Comparison of ENCODE assay signal across 8 cellular contexts in genomic region chr6:31822038-31822821, GRCh38. TPM values are rescaled to one million over a fixed set of nuclear protein-coding genes. Genes with fewer than 3 reads are reported as not detected.
DNase-seq lines count a peak whose midpoint lies in the region; ATAC-seq and TF ChIP-seq lines count a peak whose summit lies in the region.

No MANE protein-coding gene starts in this region.

- DNase-seq in DMS114 treated with DMSO at 0.1 percent for 48 hours (lab: John Stamatoyannopoulos, UW; ENCODE audit: unreplicated experiment) (peak; percentile 65), HCEC 1CT (peak; percentile 77), OCI-M1 (lab: John Stamatoyannopoulos, UW) (peak; percentile 97), esophagus squamous epithelium (lab: John Stamatoyannopoulos, UW) (peak; percentile 25)
- DNase-seq in activated T-cell treated with anti-CD3 and anti-CD28 coated beads, Interleukin-2, amount 50 U/mL, for 4 hours = peak; percentile 46
- peak; percentile 50 to 69 for DNase-seq in stimulated activated naive CD8-positive, alpha-beta T cell treated with anti-CD3 and anti-CD28 coated beads, Interleukin-15, amount 100 ng/mL, for 72 hours

- no peaks in the 10 kb centered on the region for H3K9me3 Mint-ChIP-seq in activated T-cell treated with anti-CD3 and anti-CD28 coated beads, Interleukin-2, amount 50 U/mL, for 4 hours
- H3K9me3 Mint-ChIP-seq in stimulated activated naive CD8-positive, alpha-beta T cell treated with anti-CD3 and anti-CD28 coated beads, Interleukin-15, amount 100 ng/mL, for 72 hours = no peaks in the 10 kb centered on the region

- H3K36me3 ChIP-seq in esophagus squamous epithelium (no peaks in the 10 kb centered on the region), mucosa of rectum (ENCODE audit: control insufficient read depth in 2 of 2, insufficient read depth in 2 of 2, low read length in 2 of 2) (no peaks in the 10 kb centered on the region)

- no peaks in the 10 kb centered on the region for H3K36me3 Mint-ChIP-seq in activated T-cell treated with anti-CD3 and anti-CD28 coated beads, Interleukin-2, amount 50 U/mL, for 4 hours (ENCODE audit: insufficient read depth)

- peak overlapping the region; percentile 88 to 100 (median 98) for H3K27ac ChIP-seq in esophagus squamous epithelium
- peak overlapping the region; percentile 98 for H3K27ac ChIP-seq in mucosa of rectum (ENCODE audit: low read depth in 2 of 2, low read length in 2 of 2)

- peak overlapping the region; percentile 94 for H3K4me3 Mint-ChIP-seq in activated T-cell treated with anti-CD3 and anti-CD28 coated beads, Interleukin-2, amount 50 U/mL, for 4 hours
- H3K4me3 Mint-ChIP-seq in stimulated activated naive CD8-positive, alpha-beta T cell treated with anti-CD3 and anti-CD28 coated beads, Interleukin-15, amount 100 ng/mL, for 72 hours = peak overlapping the region; percentile 93 to 96

- intact Hi-C loops in esophagus squamous epithelium (cut with DNase I) = no loop called here

- no peaks in the 10 kb centered on the region for H3K27me3 Mint-ChIP-seq in activated T-cell treated with anti-CD3 and anti-CD28 coated beads, Interleukin-2, amount 50 U/mL, for 4 hours (ENCODE audit: low read depth)
- no peaks in the 10 kb centered on the region for H3K27me3 Mint-ChIP-seq in stimulated activated naive CD8-positive, alpha-beta T cell treated with anti-CD3 and anti-CD28 coated beads, Interleukin-15, amount 100 ng/mL, for 72 hours

- 1% methylated on average over 19 to 23 of the region's 25 CpGs for WGBS in esophagus squamous epithelium, 2 donors

- H3K4me3 ChIP-seq in esophagus squamous epithelium (peak overlapping the region; percentile 37 to 72 (median 61)), mucosa of rectum (ENCODE audit: low read length in 2 of 2) (peak overlapping the region; percentile 59 to 87)

- H3K4me1 ChIP-seq in esophagus squamous epithelium = peaks cover 34 to 94% (median 70%) of the 10 kb centered on the region in 3 donors
- H3K4me1 ChIP-seq in mucosa of rectum (ENCODE audit: control insufficient read depth in 2 of 2, insufficient read depth in 2 of 2, low read length in 2 of 2) = peaks cover 49 to 55% of the 10 kb centered on the region in 2 donors

- ATAC-seq in activated T-cell treated with anti-CD3 and anti-CD28 coated beads, Interleukin-2, amount 50 U/mL, for 4 hours = peak; percentile 38 to 42
- ATAC-seq in stimulated activated naive CD8-positive, alpha-beta T cell treated with anti-CD3 and anti-CD28 coated beads, Interleukin-15, amount 100 ng/mL, for 72 hours = peak; percentile 51
- no peak for ATAC-seq in GM21717 (IDR thresholded peaks at IDR 0.05; ENCODE audit: unreplicated experiment)

- H3K9me3 ChIP-seq in esophagus squamous epithelium = no peaks in the 10 kb centered on the region
- H3K9me3 ChIP-seq in mucosa of rectum (ENCODE audit: control insufficient read depth in 2 of 2, low read length in 2 of 2) = no peaks in the 10 kb centered on the region

- H3K27me3 ChIP-seq in esophagus squamous epithelium (no peaks in the 10 kb centered on the region), mucosa of rectum (ENCODE audit: control insufficient read depth in 2 of 2, insufficient read depth in 2 of 2, low read length in 2 of 2) (no peaks in the 10 kb centered on the region)

- H3K9ac ChIP-seq in mucosa of rectum (ENCODE audit: low read depth in 1 of 2, low read length in 2 of 2) = peak overlapping the region; percentile 88 to 89

- H3K4me1 Mint-ChIP-seq in activated T-cell treated with anti-CD3 and anti-CD28 coated beads, Interleukin-2, amount 50 U/mL, for 4 hours (ENCODE audit: low read depth) = peaks cover 67% of the 10 kb centered on the region
- peaks cover 78% of the 10 kb centered on the region for H3K4me1 Mint-ChIP-seq in stimulated activated naive CD8-positive, alpha-beta T cell treated with anti-CD3 and anti-CD28 coated beads, Interleukin-15, amount 100 ng/mL, for 72 hours

- no peak for TF ChIP-seq CTCF in esophagus squamous epithelium (IDR thresholded peaks at IDR 0.05)

- H3K27ac Mint-ChIP-seq in stimulated activated naive CD8-positive, alpha-beta T cell treated with anti-CD3 and anti-CD28 coated beads, Interleukin-15, amount 100 ng/mL, for 72 hours = peak overlapping the region; percentile 98 to 99

- peak in 3 of 4 donors; percentile 61 to 77 (median 70) for TF ChIP-seq POLR2A in esophagus squamous epithelium (IDR thresholded peaks at IDR 0.05)

RNA-seq across cellular contexts. Expression of gene HSPA1B, which starts 5.3 kb away (rescaled TPM):
- total RNA-seq in activated T-cell treated with anti-CD3 and anti-CD28 coated beads, Interleukin-2, amount 50 U/mL, for 4 hours = 10 to 100 TPM; 76.1 to 97.7 (median 93.0) TPM
- 100 to 1,000 TPM; 209 to 553 (median 252) TPM for total RNA-seq in esophagus squamous epithelium

RNA-seq across cellular contexts. Expression of gene HSPA1A, which starts 6.9 kb away (rescaled TPM):
- total RNA-seq in activated T-cell treated with anti-CD3 and anti-CD28 coated beads, Interleukin-2, amount 50 U/mL, for 4 hours = 10 to 100 TPM; 33.3 to 38.1 (median 34.2) TPM
- total RNA-seq in esophagus squamous epithelium = 100 to 1,000 TPM; 158 to 362 (median 223) TPM

RNA-seq across cellular contexts. Expression of gene HSPA1L, which starts 7.1 kb away (rescaled TPM):
- 1 to 10 TPM; 1.6 to 1.8 (median 1.7) TPM for total RNA-seq in activated T-cell treated with anti-CD3 and anti-CD28 coated beads, Interleukin-2, amount 50 U/mL, for 4 hours
- under 1 TPM; 0.35 to 0.97 (median 0.57) TPM for total RNA-seq in esophagus squamous epithelium

RNA-seq across cellular contexts. Expression of gene LSM2, which starts 15.5 kb away (rescaled TPM):
- 100 to 1,000 TPM; 163 to 192 (median 184) TPM for total RNA-seq in activated T-cell treated with anti-CD3 and anti-CD28 coated beads, Interleukin-2, amount 50 U/mL, for 4 hours
- 10 to 100 TPM; 27.1 to 70.8 (median 36.6) TPM for total RNA-seq in esophagus squamous epithelium

RNA-seq across cellular contexts. Expression of gene VARS1, which starts 26.7 kb away (rescaled TPM):
- 100 to 1,000 TPM; 231 to 263 (median 234) TPM for total RNA-seq in activated T-cell treated with anti-CD3 and anti-CD28 coated beads, Interleukin-2, amount 50 U/mL, for 4 hours
- 10 to 100 TPM; 35.0 to 72.3 (median 45.5) TPM for total RNA-seq in esophagus squamous epithelium

Comparison
In these comparisons a context has a peak if more than half of its experiments do, and no peak if none do; other contexts are left out.
1. DNase-seq: peak in every context shown above with its lines; median percentile 97 in OCI-M1; 77 in HCEC 1CT; 65 in DMS114 treated with DMSO at 0.1 percent for 48 hours; 60 in stimulated activated naive CD8-positive, alpha-beta T cell treated with anti-CD3 and anti-CD28 coated beads, Interleukin-15, amount 100 ng/mL, for 72 hours; 46 in activated T-cell treated with anti-CD3 and anti-CD28 coated beads, Interleukin-2, amount 50 U/mL, for 4 hours; 25 in esophagus squamous epithelium.
2. RNA of gene HSPA1A, which starts 6.9 kb away (total RNA-seq): 158 to 362 TPM in esophagus squamous epithelium; 33.3 to 38.1 TPM in activated T-cell treated with anti-CD3 and anti-CD28 coated beads, Interleukin-2, amount 50 U/mL, for 4 hours; every median in the first group is over 4 times any median in the second.